ENCODE assay signal across 13 cellular contexts in genomic region chr16:28294201-28294600, GRCh38. TPM values are rescaled to one million over a fixed set of nuclear protein-coding genes. Genes with fewer than 3 reads are reported as not detected.
DNase-seq lines count a peak whose midpoint lies in the region; TF ChIP-seq lines count a peak whose summit lies in the region.
"Had no signal": no experiment of that assay in that cellular context is flagged by ENCODE, and none has a peak within 500 bp of the region (broad histone marks: within the 10 kb centered on the region; RNA-seq: fewer than 3 reads in every experiment).

No MANE protein-coding gene starts in this region.

- peaks cover 26% of the 10 kb centered on the region for H3K36me3 Mint-ChIP-seq in activated CD4-positive, alpha-beta T cell treated with anti-CD3 and anti-CD28 coated beads, Interleukin-2, amount 10 ng/mL, durations not matched to agents 7 days and 5 days (ENCODE audit: low read depth)
- peaks cover 21% of the 10 kb centered on the region for H3K36me3 Mint-ChIP-seq in endodermal cell (ENCODE audit: low read depth)
- H3K36me3 Mint-ChIP-seq in neural crest cell (ENCODE audit: low read depth): peaks cover 3% of the 10 kb centered on the region

- no peaks in the 10 kb centered on the region for H3K36me3 ChIP-seq in SK-N-MC (ENCODE audit: insufficient read depth, low read length)
- H3K36me3 ChIP-seq in endodermal cell (ENCODE audit: control insufficient read depth, insufficient read depth, low read length): peaks cover 6% of the 10 kb centered on the region
- H3K36me3 ChIP-seq: cardiac muscle cell, uterus had no signal

- no peak overlapping the region for H3K27ac Mint-ChIP-seq in activated CD4-positive, alpha-beta T cell treated with anti-CD3 and anti-CD28 coated beads, Interleukin-2, amount 10 ng/mL, durations not matched to agents 7 days and 5 days
- H3K27ac Mint-ChIP-seq in endodermal cell (peak overlapping the region; percentile 85), neural crest cell (ENCODE audit: unreplicated experiment) (no peak overlapping the region)

- POLR2A ChIA-PET in activated CD4-positive, alpha-beta T cell treated with anti-CD3 and anti-CD28 coated beads, Interleukin-2, amount 10 ng/mL, durations not matched to agents 7 days and 5 days (lab: Charles Lee): no interaction called here
- POLR2A ChIA-PET in HEK293T (lab: Yijun Ruan, JAX): interaction anchor here (1.0 kb wide), 2 partner anchors 9 to 11 kb away, joined by 3 to 4 read pairs; no protein-coding TSS in a partner anchor

- TF ChIP-seq CTCF in endodermal cell (conservative IDR thresholded peaks at IDR 0.05): no peak
- no peak for TF ChIP-seq CTCF in neural crest cell (conservative IDR thresholded peaks at IDR 0.05)

- H3K9me3 ChIP-seq in SK-N-MC (ENCODE audit: low read depth, low read length) (no peaks in the 10 kb centered on the region), endodermal cell (ENCODE audit: control insufficient read depth, low read length) (no peaks in the 10 kb centered on the region)
- H3K9me3 ChIP-seq: uterus had no signal

- 88 to 92% methylated on average over 3 to 6 of the region's 6 CpGs for WGBS in endodermal cell (ENCODE audit: insufficient coverage in 1 of 2, insufficient read length in 1 of 2), 2 experiments

- H3K9ac ChIP-seq in SK-N-MC (ENCODE audit: insufficient read length): no peak overlapping the region
- H3K9ac ChIP-seq in endodermal cell (ENCODE audit: extremely low read depth, low read length, poor library complexity, severe bottlenecking): no peak overlapping the region

- peak overlapping the region; percentile 88 for H3K4me3 Mint-ChIP-seq in activated CD4-positive, alpha-beta T cell treated with anti-CD3 and anti-CD28 coated beads, Interleukin-2, amount 10 ng/mL, durations not matched to agents 7 days and 5 days
- H3K4me3 Mint-ChIP-seq in endodermal cell (peak overlapping the region; percentile 89), neural crest cell (peak overlapping the region; percentile 95)

- CTCF ChIA-PET in activated CD4-positive, alpha-beta T cell treated with anti-CD3 and anti-CD28 coated beads, Interleukin-2, amount 10 ng/mL, durations not matched to agents 7 days and 5 days (lab: Charles Lee): no interaction called here
- CTCF ChIA-PET in HEK293T (lab: Yijun Ruan, JAX): interaction anchor here (1.0 kb wide), 1 partner anchor 20 kb away, joined by 4 read pairs; no protein-coding TSS in a partner anchor

- no peaks in the 10 kb centered on the region for H3K27me3 ChIP-seq in endodermal cell (ENCODE audit: control insufficient read depth, insufficient read depth, low read length, poor library complexity, severe bottlenecking)
- H3K27me3 ChIP-seq: cardiac muscle cell, uterus had no signal

- H3K4me1 Mint-ChIP-seq in activated CD4-positive, alpha-beta T cell treated with anti-CD3 and anti-CD28 coated beads, Interleukin-2, amount 10 ng/mL, durations not matched to agents 7 days and 5 days: peaks cover 65% of the 10 kb centered on the region
- H3K4me1 Mint-ChIP-seq in endodermal cell (peaks cover 35% of the 10 kb centered on the region), neural crest cell (peaks cover 41% of the 10 kb centered on the region)

- peaks cover 14% of the 10 kb centered on the region for H3K4me1 ChIP-seq in endodermal cell (ENCODE audit: control insufficient read depth, insufficient read depth, low read length)

- no peak overlapping the region for H3K27ac ChIP-seq in SK-N-MC
- H3K27ac ChIP-seq in endodermal cell (ENCODE audit: low read depth, low read length): no peak overlapping the region
- H3K27ac ChIP-seq: cardiac muscle cell, uterus had no signal

- no peaks in the 10 kb centered on the region for H3K9me3 Mint-ChIP-seq in activated CD4-positive, alpha-beta T cell treated with anti-CD3 and anti-CD28 coated beads, Interleukin-2, amount 10 ng/mL, durations not matched to agents 7 days and 5 days
- no peaks in the 10 kb centered on the region for H3K9me3 Mint-ChIP-seq in endodermal cell
- no peaks in the 10 kb centered on the region for H3K9me3 Mint-ChIP-seq in neural crest cell

- peaks cover 10% of the 10 kb centered on the region for H3K27me3 Mint-ChIP-seq in activated CD4-positive, alpha-beta T cell treated with anti-CD3 and anti-CD28 coated beads, Interleukin-2, amount 10 ng/mL, durations not matched to agents 7 days and 5 days
- no peaks in the 10 kb centered on the region for H3K27me3 Mint-ChIP-seq in endodermal cell (ENCODE audit: insufficient read depth)
- H3K27me3 Mint-ChIP-seq in neural crest cell (ENCODE audit: low read depth): no peaks in the 10 kb centered on the region

- no peak for DNase-seq in activated CD4-positive, alpha-beta T cell treated with anti-CD3 and anti-CD28 coated beads, Interleukin-2, amount 10 ng/mL, durations not matched to agents 7 days and 5 days
- DNase-seq in activated CD4-positive, alpha-beta T cell treated with anti-CD3 and anti-CD28 coated beads for 48 hours: no peak
- DNase-seq in SK-N-MC (ENCODE audit: low read depth, low spot score) (no peak), endodermal cell (no peak), neural crest cell (ENCODE audit: low read depth, low spot score) (no peak), islet precursor cell (no peak), HEK293T (ENCODE audit: extremely low spot score) (no peak), SKM-1 (lab: John Stamatoyannopoulos, UW; ENCODE audit: unreplicated experiment) (no peak)
- DNase-seq: activated effector memory CD4-positive, alpha-beta T cell treated with Interleukin-2 at 50 U/mL for 16 hours; DMS 273 treated with DMSO at 0.1 percent for 48 hours; NCI-H774; uterus had no signal

- H3K4me3 ChIP-seq in SK-N-MC (peak overlapping the region; percentile 80), endodermal cell (ENCODE audit: low read length) (peak overlapping the region; percentile 94)
- H3K4me3 ChIP-seq: uterus had no signal

TF ChIP-seq in HEK293T, 16 proteins besides CTCF, POLR2A, EP300 and RAD21:
- no peak for TF ChIP-seq NFRKB (IDR thresholded peaks at IDR 0.05)
- TF ChIP-seq LEF1 (IDR thresholded peaks at IDR 0.05; ENCODE audit: borderline replicate concordance): no peak
- TF ChIP-seq SP1 (IDR thresholded peaks at IDR 0.05): no peak
- no peak for TF ChIP-seq L3MBTL2 (conservative IDR thresholded peaks at IDR 0.05)
- TF ChIP-seq ARNT (IDR thresholded peaks at IDR 0.05): no peak
- no peak for TF ChIP-seq FOXM1 (IDR thresholded peaks at IDR 0.05; ENCODE audit: borderline replicate concordance)
- no peak for TF ChIP-seq ZNF384 (IDR thresholded peaks at IDR 0.05)
- TF ChIP-seq FOXK2 (IDR thresholded peaks at IDR 0.05): no peak
- TF ChIP-seq BHLHE40 (IDR thresholded peaks at IDR 0.05; ENCODE audit: borderline replicate concordance): no peak
- TF ChIP-seq FOXA1 (IDR thresholded peaks at IDR 0.05): no peak
- TF ChIP-seq ELF4 (IDR thresholded peaks at IDR 0.05): no peak
- no peak for TF ChIP-seq TARDBP (IDR thresholded peaks at IDR 0.05)
- no peak for TF ChIP-seq SUZ12 (IDR thresholded peaks at IDR 0.05)
- no peak for TF ChIP-seq CTBP1 (IDR thresholded peaks at IDR 0.05; ENCODE audit: borderline replicate concordance)
- TF ChIP-seq, protein P1, sequence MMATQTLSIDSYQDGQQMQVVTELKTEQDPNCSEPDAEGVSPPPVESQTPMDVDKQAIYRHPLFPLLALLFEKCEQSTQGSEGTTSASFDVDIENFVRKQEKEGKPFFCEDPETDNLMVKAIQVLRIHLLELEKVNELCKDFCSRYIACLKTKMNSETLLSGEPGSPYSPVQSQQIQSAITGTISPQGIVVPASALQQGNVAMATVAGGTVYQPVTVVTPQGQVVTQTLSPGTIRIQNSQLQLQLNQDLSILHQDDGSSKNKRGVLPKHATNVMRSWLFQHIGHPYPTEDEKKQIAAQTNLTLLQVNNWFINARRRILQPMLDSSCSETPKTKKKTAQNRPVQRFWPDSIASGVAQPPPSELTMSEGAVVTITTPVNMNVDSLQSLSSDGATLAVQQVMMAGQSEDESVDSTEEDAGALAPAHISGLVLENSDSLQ (IDR thresholded peaks at IDR 0.05): no peak
- TF ChIP-seq HDGF (IDR thresholded peaks at IDR 0.05; ENCODE audit: borderline replicate concordance): no peak

RNA-seq across cellular contexts. Expression of gene SBK1, which starts 1.9 kb away (rescaled TPM):
- total RNA-seq in activated CD4-positive, alpha-beta T cell treated with anti-CD3 and anti-CD28 coated beads, Interleukin-2, amount 10 ng/mL, durations not matched to agents 7 days and 5 days: 10 to 100 TPM; 17.9 to 19.4 TPM
- 10 to 100 TPM; 55.9 to 62.5 TPM for total RNA-seq in endodermal cell
- 63.9 TPM for polyA plus RNA-seq in endodermal cell (2013, experiment 1 of 2)
- 60.0 TPM for polyA plus RNA-seq in endodermal cell (2013, experiment 2 of 2)
- 79.0 and 79.3 TPM in 2 replicates for total RNA-seq in neural crest cell
